Comparison of ENCODE assay signal across 10 cellular contexts in the genomic region with DNA sequence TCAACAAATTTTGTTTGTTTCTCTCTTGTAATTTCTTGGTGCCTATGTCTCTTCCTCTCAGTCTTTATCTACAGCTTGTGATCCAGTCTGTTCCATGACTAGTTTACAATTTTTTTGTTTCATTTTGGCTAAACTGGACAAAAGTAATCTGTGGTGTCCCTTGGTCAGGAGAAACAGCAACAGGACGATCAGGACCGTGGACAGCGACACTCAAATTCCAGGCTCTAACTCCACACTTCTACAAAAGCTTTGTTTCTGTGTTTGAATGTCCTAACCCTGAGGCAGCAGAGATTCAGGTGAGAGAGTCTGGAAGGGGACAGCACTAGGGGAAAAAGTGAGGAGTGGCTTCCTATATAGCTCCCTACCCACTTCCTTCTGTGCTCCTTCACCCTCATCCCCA.
A peak's percentile ranks its signal among the peaks of the same experiment; 100 is the strongest.
DNase-seq lines count a peak whose midpoint lies in the region; ATAC-seq and TF ChIP-seq lines count a peak whose summit lies in the region.
"Had no signal": no experiment of that assay in that cellular context is flagged by ENCODE, and none has a peak within 500 bp of the region (broad histone marks: within the 10 kb centered on the region; RNA-seq: fewer than 3 reads in every experiment).

No MANE protein-coding gene starts in this region.

- no peaks in the 10 kb centered on the region for H3K4me1 Mint-ChIP-seq in Calu3 (ENCODE audit: low read depth, unreplicated experiment)

- no peaks in the 10 kb centered on the region for H3K36me3 ChIP-seq in adrenal gland (replicated peaks in 1 of 2)

- H3K9me3 Mint-ChIP-seq in Calu3 (ENCODE audit: low read depth, unreplicated experiment) = no peaks in the 10 kb centered on the region

- DNase-seq in Calu3 (peak; percentile 39), HFF-Myc (ENCODE audit: extremely low read depth, low read depth) (peak; percentile 30), adrenal gland (peak in 5 of 7 donors; percentile 4 to 26 (median 14)), left kidney (ENCODE audit: low read depth, low spot score) (peak; percentile 85), lower leg skin (ENCODE audit: low spot score in 2 of 2) (no peak), NCI-H1694 (lab: John Stamatoyannopoulos, UW) (no peak), NCI-H2171 (lab: John Stamatoyannopoulos, UW) (no peak)
- DNase-seq: HCEC 1CT, T-helper 1 cell had no signal

- WGBS in adrenal gland, 4 donors = 8 to 16% (median 10%) methylated on average over 3 of the region's 3 CpGs
- WGBS in lower leg skin, 2 donors = 7 to 13% methylated on average over 3 of the region's 3 CpGs

- no peak overlapping the region for H3K27ac ChIP-seq in adrenal gland

- TF ChIP-seq CTCF in Calu3 (IDR thresholded peaks at IDR 0.05; ENCODE audit: unreplicated experiment) (no peak), HFF-Myc (IDR thresholded peaks at IDR 0.05; ENCODE audit: low read depth, low read length, missing control alignments) (no peak), adrenal gland (IDR thresholded peaks at IDR 0.05) (no peak), lower leg skin (IDR thresholded peaks at IDR 0.05) (no peak)

- H3K27me3 ChIP-seq in adrenal gland = no peaks in the 10 kb centered on the region

- H3K36me3 Mint-ChIP-seq in Calu3 (ENCODE audit: insufficient read depth, unreplicated experiment) = no peaks in the 10 kb centered on the region

- ATAC-seq in HG03432 (IDR thresholded peaks at IDR 0.05; ENCODE audit: unreplicated experiment) = no peak

- H3K27ac Mint-ChIP-seq in Calu3 (ENCODE audit: unreplicated experiment) = no peak overlapping the region

- TF ChIP-seq POLR2A in adrenal gland (IDR thresholded peaks at IDR 0.05) (no peak), lower leg skin (IDR thresholded peaks at IDR 0.05) (no peak)

- BruUV-seq in Calu3 (replicated peaks; lab: Mats Ljungman, UMichigan) = no TSS peak

- no peaks in the 10 kb centered on the region for H3K9me3 ChIP-seq in adrenal gland (replicated peaks in 1 of 3)

- no peak overlapping the region for H3K4me3 Mint-ChIP-seq in Calu3 (ENCODE audit: low read depth, unreplicated experiment)

- intact Hi-C loops in Calu3 (cut with micrococcal nuclease; ENCODE audit: unreplicated experiment) (no loop called here), adrenal gland (cut with DNase I) (no loop called here), lower leg skin (cut with DNase I; ENCODE audit: low total_unique reads) (no loop called here)

- H3K4me3 ChIP-seq in HFF-Myc (replicated peaks; ENCODE audit: low read depth, low read length) (no peak overlapping the region), adrenal gland (no peak overlapping the region), lower leg skin (ENCODE audit: low read depth, poor library complexity, severe bottlenecking) (no peak overlapping the region)

- CTCF ChIA-PET in Calu3 (lab: Charles Lee) = no interaction called here

- no peaks in the 10 kb centered on the region for H3K27me3 Mint-ChIP-seq in Calu3 (ENCODE audit: unreplicated experiment)

- no peaks in the 10 kb centered on the region for H3K4me1 ChIP-seq in adrenal gland (replicated peaks in 1 of 2)

Comparison
In these comparisons a context has a peak if more than half of its experiments do, and no peak if none do; other contexts are left out.
1. DNase-seq: peak in Calu3 (single experiment), HFF-Myc (single experiment), adrenal gland (5 of 7) and left kidney (single experiment); none in lower leg skin (0 of 2), NCI-H1694 (single experiment) and NCI-H2171 (single experiment).